1 cellular context compared by ENCODE assay signal in the genomic region with DNA sequence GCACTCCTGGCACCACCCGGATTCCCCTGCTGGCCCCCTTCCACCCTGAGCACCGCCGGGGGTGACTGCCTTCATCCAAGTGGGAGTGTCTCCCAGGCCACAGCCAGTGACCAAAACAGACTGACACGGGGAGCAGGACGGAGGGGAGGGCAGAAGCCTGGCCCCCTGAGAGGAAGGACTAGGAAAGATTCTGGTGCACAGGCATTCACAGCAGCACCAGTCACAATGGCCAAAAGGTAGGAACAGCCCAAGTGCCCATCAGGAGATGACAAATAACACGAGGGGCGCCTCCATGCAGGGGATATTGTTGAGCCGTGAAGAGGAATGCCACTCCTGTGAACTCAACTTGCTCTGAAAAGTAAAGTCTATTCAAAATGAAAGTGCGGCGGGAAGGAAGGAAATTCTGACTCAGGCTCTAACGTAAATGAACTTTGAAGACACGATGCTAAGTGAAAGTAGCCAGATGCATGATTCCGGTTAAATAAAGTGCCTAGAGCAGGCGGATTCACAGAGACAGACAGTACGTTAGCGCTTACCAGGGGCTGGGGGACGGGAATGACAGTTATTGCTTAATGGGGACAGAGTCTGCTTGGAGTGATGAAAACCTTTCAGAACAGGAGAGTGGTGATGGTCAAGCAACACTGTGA.
TF ChIP-seq lines count a peak whose summit lies in the region.

No MANE protein-coding gene starts in this region.

TF ChIP-seq in GM12878, 131 proteins besides CTCF, POLR2A, EP300 and RAD21 (continued from another document and continues in another):
- TF ChIP-seq, protein P1, sequence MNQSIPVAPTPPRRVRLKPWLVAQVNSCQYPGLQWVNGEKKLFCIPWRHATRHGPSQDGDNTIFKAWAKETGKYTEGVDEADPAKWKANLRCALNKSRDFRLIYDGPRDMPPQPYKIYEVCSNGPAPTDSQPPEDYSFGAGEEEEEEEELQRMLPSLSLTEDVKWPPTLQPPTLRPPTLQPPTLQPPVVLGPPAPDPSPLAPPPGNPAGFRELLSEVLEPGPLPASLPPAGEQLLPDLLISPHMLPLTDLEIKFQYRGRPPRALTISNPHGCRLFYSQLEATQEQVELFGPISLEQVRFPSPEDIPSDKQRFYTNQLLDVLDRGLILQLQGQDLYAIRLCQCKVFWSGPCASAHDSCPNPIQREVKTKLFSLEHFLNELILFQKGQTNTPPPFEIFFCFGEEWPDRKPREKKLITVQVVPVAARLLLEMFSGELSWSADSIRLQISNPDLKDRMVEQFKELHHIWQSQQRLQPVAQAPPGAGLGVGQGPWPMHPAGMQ (IDR thresholded peaks at IDR 0.05; ENCODE audit: borderline replicate concordance) = no peak
- no peak for TF ChIP-seq STAT1 (conservative IDR thresholded peaks at IDR 0.05)
- no peak for TF ChIP-seq IRF3 (IDR thresholded peaks at IDR 0.05)
- TF ChIP-seq MTA2 (IDR thresholded peaks at IDR 0.05; ENCODE audit: low read depth) = peak; percentile 86
- no peak; the same call in none of the 2 replicates for TF ChIP-seq GATAD2B (conservative IDR thresholded peaks at IDR 0.05; ENCODE audit: low read depth)
- TF ChIP-seq TBL1XR1 (IDR thresholded peaks at IDR 0.05; ENCODE audit: low read depth, low read length) = peak; percentile 91
- no peak for TF ChIP-seq MLLT1 (IDR thresholded peaks at IDR 0.05)
- TF ChIP-seq NBN (IDR thresholded peaks at IDR 0.05) = peak; percentile 77
- no peak for TF ChIP-seq MXI1 (IDR thresholded peaks at IDR 0.05; ENCODE audit: low read depth, low read length)
- TF ChIP-seq PAX5 (IDR thresholded peaks at IDR 0.05; ENCODE audit: borderline replicate concordance, low read depth, low read length) = peak; percentile 92
- no peak for TF ChIP-seq HDAC2 (IDR thresholded peaks at IDR 0.05)
- TF ChIP-seq, protein P2, sequence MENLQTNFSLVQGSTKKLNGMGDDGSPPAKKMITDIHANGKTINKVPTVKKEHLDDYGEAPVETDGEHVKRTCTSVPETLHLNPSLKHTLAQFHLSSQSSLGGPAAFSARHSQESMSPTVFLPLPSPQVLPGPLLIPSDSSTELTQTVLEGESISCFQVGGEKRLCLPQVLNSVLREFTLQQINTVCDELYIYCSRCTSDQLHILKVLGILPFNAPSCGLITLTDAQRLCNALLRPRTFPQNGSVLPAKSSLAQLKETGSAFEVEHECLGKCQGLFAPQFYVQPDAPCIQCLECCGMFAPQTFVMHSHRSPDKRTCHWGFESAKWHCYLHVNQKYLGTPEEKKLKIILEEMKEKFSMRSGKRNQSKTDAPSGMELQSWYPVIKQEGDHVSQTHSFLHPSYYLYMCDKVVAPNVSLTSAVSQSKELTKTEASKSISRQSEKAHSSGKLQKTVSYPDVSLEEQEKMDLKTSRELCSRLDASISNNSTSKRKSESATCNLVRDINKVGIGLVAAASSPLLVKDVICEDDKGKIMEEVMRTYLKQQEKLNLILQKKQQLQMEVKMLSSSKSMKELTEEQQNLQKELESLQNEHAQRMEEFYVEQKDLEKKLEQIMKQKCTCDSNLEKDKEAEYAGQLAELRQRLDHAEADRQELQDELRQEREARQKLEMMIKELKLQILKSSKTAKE (IDR thresholded peaks at IDR 0.05; ENCODE audit: low read depth, poor library complexity, severe bottlenecking) = peak; percentile 97
- TF ChIP-seq ZBTB11 (CRISPR knock-in tag; IDR thresholded peaks at IDR 0.05) = no peak
- no peak for TF ChIP-seq KDM1A (IDR thresholded peaks at IDR 0.05; ENCODE audit: borderline replicate concordance)
- TF ChIP-seq HDAC6 (IDR thresholded peaks at IDR 0.05; ENCODE audit: unreplicated experiment) = no peak
- TF ChIP-seq KAT2A (conservative IDR thresholded peaks at IDR 0.05; ENCODE audit: control insufficient read depth, low read depth, low read length) = no peak
- TF ChIP-seq FOXM1 (IDR thresholded peaks at IDR 0.05; ENCODE audit: low read depth, low read length) = peak; percentile 87
- peak in 1 of 2 experiments; percentile 46; a peak in 1 of 4 replicates for TF ChIP-seq SRF (IDR thresholded peaks at IDR 0.05; ENCODE audit: low read depth in 2 of 2, low read length in 2 of 2)
- TF ChIP-seq ASH2L (IDR thresholded peaks at IDR 0.05; ENCODE audit: borderline replicate concordance, low read depth) = 0 out of 2 replicates have a peak, but pooled peaks have one; percentile 33
- TF ChIP-seq WRNIP1 (IDR thresholded peaks at IDR 0.05; ENCODE audit: borderline replicate concordance, low read depth, low read length) = no peak
- TF ChIP-seq RCOR1 (conservative IDR thresholded peaks at IDR 0.05; ENCODE audit: low read depth, low read length) = no peak
- TF ChIP-seq, protein P3, sequence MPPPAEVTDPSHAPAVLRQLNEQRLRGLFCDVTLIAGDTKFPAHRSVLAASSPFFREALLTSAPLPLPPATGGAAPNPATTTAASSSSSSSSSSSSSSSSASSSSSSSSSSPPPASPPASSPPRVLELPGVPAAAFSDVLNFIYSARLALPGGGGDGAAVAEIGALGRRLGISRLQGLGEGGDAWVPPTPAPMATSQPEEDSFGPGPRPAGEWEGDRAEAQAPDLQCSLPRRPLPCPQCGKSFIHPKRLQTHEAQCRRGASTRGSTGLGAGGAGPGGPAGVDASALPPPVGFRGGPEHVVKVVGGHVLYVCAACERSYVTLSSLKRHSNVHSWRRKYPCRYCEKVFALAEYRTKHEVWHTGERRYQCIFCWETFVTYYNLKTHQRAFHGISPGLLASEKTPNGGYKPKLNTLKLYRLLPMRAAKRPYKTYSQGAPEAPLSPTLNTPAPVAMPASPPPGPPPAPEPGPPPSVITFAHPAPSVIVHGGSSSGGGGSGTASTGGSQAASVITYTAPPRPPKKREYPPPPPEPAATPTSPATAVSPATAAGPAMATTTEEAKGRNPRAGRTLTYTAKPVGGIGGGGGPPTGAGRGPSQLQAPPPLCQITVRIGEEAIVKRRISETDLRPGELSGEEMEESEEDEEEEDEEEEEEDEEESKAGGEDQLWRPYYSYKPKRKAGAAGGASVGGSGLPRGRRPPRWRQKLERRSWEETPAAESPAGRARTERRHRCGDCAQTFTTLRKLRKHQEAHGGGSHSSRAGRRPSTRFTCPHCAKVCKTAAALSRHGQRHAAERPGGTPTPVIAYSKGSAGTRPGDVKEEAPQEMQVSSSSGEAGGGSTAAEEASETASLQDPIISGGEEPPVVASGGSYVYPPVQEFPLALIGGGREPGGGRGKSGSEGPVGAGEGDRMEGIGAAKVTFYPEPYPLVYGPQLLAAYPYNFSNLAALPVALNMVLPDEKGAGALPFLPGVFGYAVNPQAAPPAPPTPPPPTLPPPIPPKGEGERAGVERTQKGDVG (CRISPR knock-in tag; IDR thresholded peaks at IDR 0.05) = no peak
- no peak for TF ChIP-seq POLR2AphosphoS5 (IDR thresholded peaks at IDR 0.05; ENCODE audit: low read length)
- no peak; the same call in 1 of the 2 replicates for TF ChIP-seq RB1 (IDR thresholded peaks at IDR 0.05; ENCODE audit: borderline replicate concordance)
- TF ChIP-seq ZNF622 (IDR thresholded peaks at IDR 0.05) = no peak
- TF ChIP-seq BMI1 (IDR thresholded peaks at IDR 0.05; ENCODE audit: borderline replicate concordance) = no peak
- TF ChIP-seq ZBED1 (IDR thresholded peaks at IDR 0.05; ENCODE audit: borderline replicate concordance) = peak; percentile 87; the same call in 1 of the 2 replicates
- no peak for TF ChIP-seq CUX1 (IDR thresholded peaks at IDR 0.05; ENCODE audit: insufficient replicate concordance, low read depth, low read length)
- TF ChIP-seq HDGF (IDR thresholded peaks at IDR 0.05) = 0 out of 2 replicates have a peak, but pooled peaks have one; percentile 26
- TF ChIP-seq SUZ12 (IDR thresholded peaks at IDR 0.05; ENCODE audit: unreplicated experiment) = no peak
- no peak for TF ChIP-seq ZNF217 (IDR thresholded peaks at IDR 0.05)
- TF ChIP-seq ATF7 (IDR thresholded peaks at IDR 0.05; ENCODE audit: low read depth) = peak; percentile 91
- TF ChIP-seq NKRF (conservative IDR thresholded peaks at IDR 0.05) = no peak
- TF ChIP-seq RUNX3 (IDR thresholded peaks at IDR 0.05; ENCODE audit: low read length) = peak; percentile 89
- no peak for TF ChIP-seq RELA (IDR thresholded peaks at IDR 0.05; ENCODE audit: borderline replicate concordance, partially characterized antibody)
- TF ChIP-seq TCF3 (IDR thresholded peaks at IDR 0.05; ENCODE audit: borderline replicate concordance, insufficient read depth, low read depth, low read length) = peak; percentile 85; the same call in 1 of the 2 replicates
- no peak for TF ChIP-seq SUPT20H (IDR thresholded peaks at IDR 0.05; ENCODE audit: borderline replicate concordance, control insufficient read depth, low read depth, low read length)
